In genomic region chr2:112880081-112880531, GRCh38 we compare ENCODE assay signal across 11 cellular contexts. TPM values are rescaled to one million over a fixed set of nuclear protein-coding genes. Genes with fewer than 3 reads are reported as not detected.
DNase-seq lines count a peak whose midpoint lies in the region; ATAC-seq and TF ChIP-seq lines count a peak whose summit lies in the region.
"Had no signal": no experiment of that assay in that cellular context is flagged by ENCODE, and none has a peak within 500 bp of the region (broad histone marks: within the 10 kb centered on the region; RNA-seq: fewer than 3 reads in every experiment).

No MANE protein-coding gene starts in this region.

- intact Hi-C loops in activated CD4-positive, alpha-beta T cell treated with anti-CD3 and anti-CD28 coated beads for 36 hours (cut with DNase I, micrococcal nuclease), result loop anchor here in 1 of 2 experiments (10.0 kb wide), 1 partner anchor 275 kb away; no protein-coding TSS in a partner anchor

- POLR2A ChIA-PET in activated CD4-positive, alpha-beta T cell treated with anti-CD3 and anti-CD28 coated beads for 36 hours (lab: Charles Lee), result no interaction called here

- TF ChIP-seq POLR2A in NB4 (IDR thresholded peaks at IDR 0.05; ENCODE audit: extremely low read depth, insufficient read length), result no peak

- TF ChIP-seq CTCF in NB4 (IDR thresholded peaks at IDR 0.05; ENCODE audit: low read depth, low read length) (no peak), choroid plexus epithelial cell (conservative IDR thresholded peaks at IDR 0.05; ENCODE audit: low read depth, low read length) (no peak)

- H3K9me3 Mint-ChIP-seq in activated CD4-positive, alpha-beta T cell treated with anti-CD3 and anti-CD28 coated beads for 36 hours (ENCODE audit: low read depth), result no peaks in the 10 kb centered on the region
- H3K9me3 Mint-ChIP-seq in stimulated activated naive B cell treated with anti-CD40 and anti-IgM and Interleukin-4, amounts not matched to agents 10 μg/mL and 1 μg/mL and 100 μg/mL, for 72 hours, result no peaks in the 10 kb centered on the region

- ATAC-seq in activated CD4-positive, alpha-beta T cell treated with anti-CD3 and anti-CD28 coated beads for 36 hours, result peak; percentile 57
- ATAC-seq in stimulated activated naive B cell treated with anti-CD40 and anti-IgM and Interleukin-4, amounts not matched to agents 10 μg/mL and 1 μg/mL and 100 μg/mL, for 72 hours (replicated peaks), result peak; percentile 28 to 30
- no peak for ATAC-seq in GM19463 (IDR thresholded peaks at IDR 0.05; ENCODE audit: unreplicated experiment)
- ATAC-seq: Right ventricle myocardium inferior had no signal

- no peaks in the 10 kb centered on the region for H3K36me3 Mint-ChIP-seq in activated CD4-positive, alpha-beta T cell treated with anti-CD3 and anti-CD28 coated beads for 36 hours (ENCODE audit: low read depth)
- H3K36me3 Mint-ChIP-seq in stimulated activated naive B cell treated with anti-CD40 and anti-IgM and Interleukin-4, amounts not matched to agents 10 μg/mL and 1 μg/mL and 100 μg/mL, for 72 hours, result no peaks in the 10 kb centered on the region

- no peaks in the 10 kb centered on the region for H3K27me3 Mint-ChIP-seq in activated CD4-positive, alpha-beta T cell treated with anti-CD3 and anti-CD28 coated beads for 36 hours
- peaks cover 0 to 6% of the 10 kb centered on the region in 2 donors for H3K27me3 Mint-ChIP-seq in stimulated activated naive B cell treated with anti-CD40 and anti-IgM and Interleukin-4, amounts not matched to agents 10 μg/mL and 1 μg/mL and 100 μg/mL, for 72 hours

- CTCF ChIA-PET in activated CD4-positive, alpha-beta T cell treated with anti-CD3 and anti-CD28 coated beads for 36 hours (lab: Charles Lee), result no interaction called here

- H3K27ac Mint-ChIP-seq in activated CD4-positive, alpha-beta T cell treated with anti-CD3 and anti-CD28 coated beads for 36 hours, result peak overlapping the region; percentile 27
- peak overlapping the region; percentile 87 for H3K27ac Mint-ChIP-seq in stimulated activated naive B cell treated with anti-CD40 and anti-IgM and Interleukin-4, amounts not matched to agents 10 μg/mL and 1 μg/mL and 100 μg/mL, for 72 hours

- H3K4me3 Mint-ChIP-seq in activated CD4-positive, alpha-beta T cell treated with anti-CD3 and anti-CD28 coated beads for 36 hours, result no peak overlapping the region
- peak overlapping the region; percentile 8 to 41 for H3K4me3 Mint-ChIP-seq in stimulated activated naive B cell treated with anti-CD40 and anti-IgM and Interleukin-4, amounts not matched to agents 10 μg/mL and 1 μg/mL and 100 μg/mL, for 72 hours

- H3K4me1 Mint-ChIP-seq in activated CD4-positive, alpha-beta T cell treated with anti-CD3 and anti-CD28 coated beads for 36 hours, result peaks cover 22% of the 10 kb centered on the region
- H3K4me1 Mint-ChIP-seq in stimulated activated naive B cell treated with anti-CD40 and anti-IgM and Interleukin-4, amounts not matched to agents 10 μg/mL and 1 μg/mL and 100 μg/mL, for 72 hours, result peaks cover 27 to 40% of the 10 kb centered on the region in 2 donors

- H3K4me3 ChIP-seq in NB4 (ENCODE audit: low read depth, low read length), result no peak overlapping the region
- no peak overlapping the region for H3K4me3 ChIP-seq in choroid plexus epithelial cell (ENCODE audit: low read depth, low read length)

- peak; percentile 18 for DNase-seq in activated CD4-positive, alpha-beta T cell treated with anti-CD3 and anti-CD28 coated beads for 36 hours
- DNase-seq in activated CD4-positive, alpha-beta T cell treated with anti-CD3 and anti-CD28 coated beads, Interleukin-2, amount 50 U/mL, for 1 hour, result no peak
- peak; percentile 26 for DNase-seq in NB4 (ENCODE audit: low read depth)
- DNase-seq in choroid plexus epithelial cell (ENCODE audit: low read depth), result peak; percentile 55
- no peak for DNase-seq in stimulated activated naive B cell treated with anti-CD40 and anti-IgM and Interleukin-4, amounts not matched to agents 10 μg/mL and 1 μg/mL and 100 μg/mL, for 72 hours
- DNase-seq in NCI-H748 treated with DMSO at 0.1 percent for 48 hours (lab: John Stamatoyannopoulos, UW), result no peak
- no peak for DNase-seq in NCI-H2029 treated with DMSO at 0.1 percent for 48 hours (lab: John Stamatoyannopoulos, UW)
- DNase-seq: NCI-H1694 had no signal

RNA-seq across cellular contexts. Expression of gene IL37, which starts 30.9 kb away (rescaled TPM):
- not detected for total RNA-seq in activated CD4-positive, alpha-beta T cell treated with anti-CD3 and anti-CD28 coated beads for 36 hours
- total RNA-seq: Right ventricle myocardium inferior, urinary bladder had no signal

RNA-seq across cellular contexts. Expression of gene IL1B, which starts 43.5 kb away (rescaled TPM):
- under 1 TPM; 0.18 to 0.37 TPM for total RNA-seq in activated CD4-positive, alpha-beta T cell treated with anti-CD3 and anti-CD28 coated beads for 36 hours
- total RNA-seq: Right ventricle myocardium inferior had no signal

Comparison
In these comparisons a context has a peak if more than half of its experiments do, and no peak if none do; other contexts are left out.
1. DNase-seq: peak in activated CD4-positive, alpha-beta T cell treated with anti-CD3 and anti-CD28 coated beads for 36 hours (single experiment), NB4 (single experiment) and choroid plexus epithelial cell (single experiment); none in activated CD4-positive, alpha-beta T cell treated with anti-CD3 and anti-CD28 coated beads, Interleukin-2, amount 50 U/mL, for 1 hour (single experiment), stimulated activated naive B cell treated with anti-CD40 and anti-IgM and Interleukin-4, amounts not matched to agents 10 μg/mL and 1 μg/mL and 100 μg/mL, for 72 hours (single experiment), NCI-H748 treated with DMSO at 0.1 percent for 48 hours (single experiment) and NCI-H2029 treated with DMSO at 0.1 percent for 48 hours (single experiment).